Comparison of ENCODE assay signal across 1 cellular context in genomic region chr9:34637356-34638137, GRCh38.
TF ChIP-seq lines count a peak whose summit lies in the region.

SIGMAR1 (minus strand) TSS chr9:34637787; CDS start chr9:34637697, 90 bp downstream.

TF ChIP-seq in H1, 55 proteins besides CTCF, POLR2A, EP300 and RAD21:
- TF ChIP-seq MAFK (IDR thresholded peaks at IDR 0.05; ENCODE audit: low read depth, low read length) (no peak), BACH1 (IDR thresholded peaks at IDR 0.05; ENCODE audit: low read length) (no peak; the same call in 1 of the 2 replicates), HDAC2 (IDR thresholded peaks at IDR 0.05; ENCODE audit: borderline replicate concordance in 1 of 2, low read depth in 2 of 2, low read length in 2 of 2) (0 out of 4 replicates have a peak, but pooled peaks of 1 of the 2 experiments have one; percentile 26), SIN3A (conservative IDR thresholded peaks at IDR 0.05 in 1 of 2, IDR thresholded peaks at IDR 0.05 in 1 of 2; ENCODE audit: low read depth in 1 of 2, low read length in 2 of 2) (peak; percentile 20 to 78; a peak in 2 of 4 replicates), ATF3 (IDR thresholded peaks at IDR 0.05; ENCODE audit: insufficient read depth, low read depth, low read length) (no peak), JUND (IDR thresholded peaks at IDR 0.05; ENCODE audit: low read length) (peak; percentile 84), SP4 (IDR thresholded peaks at IDR 0.05; ENCODE audit: low read length) (peak; percentile 83; the same call in 1 of the 2 replicates), CHD1 (IDR thresholded peaks at IDR 0.05; ENCODE audit: low read depth, low read length) (peak; percentile 88; the same call in 1 of the 2 replicates), EGR1 (IDR thresholded peaks at IDR 0.05; ENCODE audit: borderline replicate concordance, low read depth, low read length) (no peak), E2F6 (IDR thresholded peaks at IDR 0.05) (peak; percentile 94), CREB1 (IDR thresholded peaks at IDR 0.05) (peak; percentile 78), CBX5 (IDR thresholded peaks at IDR 0.05; ENCODE audit: low read depth, low read length) (no peak), RNF2 (IDR thresholded peaks at IDR 0.05; ENCODE audit: borderline replicate concordance, low read depth, low read length, missing control alignments, poor library complexity, severe bottlenecking) (peak; percentile 27), KDM4A (IDR thresholded peaks at IDR 0.05; ENCODE audit: low read depth, low read length, severe bottlenecking) (peak; percentile 99), KDM1A (IDR thresholded peaks at IDR 0.05; ENCODE audit: borderline replicate concordance, low read length) (no peak), CTBP2 (IDR thresholded peaks at IDR 0.05; ENCODE audit: borderline replicate concordance, insufficient read depth, insufficient read length, low read length) (peak; percentile 67), PHF8 (conservative IDR thresholded peaks at IDR 0.05; ENCODE audit: low read depth, low read length) (peak; percentile 68), GABPA (IDR thresholded peaks at IDR 0.05; ENCODE audit: borderline replicate concordance, insufficient read depth, low read length) (0 out of 2 replicates have a peak, but pooled peaks have one; percentile 10), GTF2F1 (IDR thresholded peaks at IDR 0.05; ENCODE audit: borderline replicate concordance, low read depth, low read length) (0 out of 2 replicates have a peak, but pooled peaks have one; percentile 21), ASH2L (IDR thresholded peaks at IDR 0.05; ENCODE audit: low read length) (peak; percentile 62), TBP (IDR thresholded peaks at IDR 0.05; ENCODE audit: low read depth, low read length) (peak; percentile 58), TAF7 (optimal IDR thresholded peaks at IDR 0.05; ENCODE audit: borderline replicate concordance, low read depth, low read length) (peak; percentile 44), POLR2AphosphoS5 (IDR thresholded peaks at IDR 0.05; ENCODE audit: low read depth, low read length) (no peak; the same call in 1 of the 2 replicates), TAF1 (IDR thresholded peaks at IDR 0.05; ENCODE audit: low read depth, low read length) (peak; percentile 67; the same call in 1 of the 2 replicates), TCF12 (IDR thresholded peaks at IDR 0.05; ENCODE audit: low read depth, low read length) (0 out of 2 replicates have a peak, but pooled peaks have one; percentile 7), SP1 (IDR thresholded peaks at IDR 0.05; ENCODE audit: low read depth, low read length) (peak; percentile 72; the same call in 1 of the 2 replicates)
